1 cellular context compared by ENCODE assay signal in the genomic region with DNA sequence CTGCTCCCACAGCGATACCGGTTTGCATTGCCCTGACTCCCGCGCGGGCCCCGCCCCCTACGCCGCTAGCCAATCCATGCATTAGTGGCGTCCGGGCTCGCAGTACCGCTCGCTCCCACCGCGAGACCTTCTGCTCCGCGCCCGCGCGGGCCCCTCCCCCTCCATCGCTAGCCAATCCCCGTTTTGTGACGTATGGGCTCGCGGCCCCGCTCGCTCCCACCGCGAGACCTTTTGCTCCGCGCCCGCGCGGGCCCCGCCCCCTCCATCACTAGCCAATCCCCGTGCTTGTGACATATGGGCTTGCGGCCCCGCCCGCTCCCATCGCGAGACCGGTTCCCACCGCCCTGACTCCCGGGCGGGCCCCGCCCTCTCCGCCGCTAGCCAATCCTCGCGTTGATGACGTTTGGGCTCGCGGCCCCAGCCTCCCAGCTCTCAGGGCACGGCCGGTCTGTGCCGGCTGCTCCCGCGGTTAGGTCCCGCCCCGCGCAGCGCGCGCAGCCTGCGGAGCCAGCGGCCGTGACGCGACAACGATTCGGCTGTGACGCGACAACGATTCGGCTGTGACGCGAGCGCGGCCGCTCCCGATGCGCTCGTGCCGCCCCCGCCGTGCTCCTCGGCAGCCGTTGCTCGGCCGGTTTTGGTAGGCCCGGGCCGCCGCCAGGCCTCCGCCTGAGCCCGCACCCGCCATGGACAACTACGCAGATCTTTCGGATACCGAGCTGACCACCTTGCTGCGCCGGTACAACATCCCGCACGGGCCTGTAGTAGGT.
TF ChIP-seq lines count a peak whose summit lies in the region.

A gene (plus strand): TSS at position 497 of the 770 bp plus-strand sequence. CDS start 190 bp downstream, at position 687.

TF ChIP-seq in K562, 482 proteins besides CTCF, POLR2A, EP300 and RAD21 (continued from another document and continues in another):
- TF ChIP-seq NCOA2 (IDR thresholded peaks at IDR 0.05; ENCODE audit: partially characterized antibody in 2 of 2) = no peak
- TF ChIP-seq NFYB (IDR thresholded peaks at IDR 0.05; ENCODE audit: extremely low read depth, insufficient read length) = peak; percentile 51
- TF ChIP-seq, protein P1, sequence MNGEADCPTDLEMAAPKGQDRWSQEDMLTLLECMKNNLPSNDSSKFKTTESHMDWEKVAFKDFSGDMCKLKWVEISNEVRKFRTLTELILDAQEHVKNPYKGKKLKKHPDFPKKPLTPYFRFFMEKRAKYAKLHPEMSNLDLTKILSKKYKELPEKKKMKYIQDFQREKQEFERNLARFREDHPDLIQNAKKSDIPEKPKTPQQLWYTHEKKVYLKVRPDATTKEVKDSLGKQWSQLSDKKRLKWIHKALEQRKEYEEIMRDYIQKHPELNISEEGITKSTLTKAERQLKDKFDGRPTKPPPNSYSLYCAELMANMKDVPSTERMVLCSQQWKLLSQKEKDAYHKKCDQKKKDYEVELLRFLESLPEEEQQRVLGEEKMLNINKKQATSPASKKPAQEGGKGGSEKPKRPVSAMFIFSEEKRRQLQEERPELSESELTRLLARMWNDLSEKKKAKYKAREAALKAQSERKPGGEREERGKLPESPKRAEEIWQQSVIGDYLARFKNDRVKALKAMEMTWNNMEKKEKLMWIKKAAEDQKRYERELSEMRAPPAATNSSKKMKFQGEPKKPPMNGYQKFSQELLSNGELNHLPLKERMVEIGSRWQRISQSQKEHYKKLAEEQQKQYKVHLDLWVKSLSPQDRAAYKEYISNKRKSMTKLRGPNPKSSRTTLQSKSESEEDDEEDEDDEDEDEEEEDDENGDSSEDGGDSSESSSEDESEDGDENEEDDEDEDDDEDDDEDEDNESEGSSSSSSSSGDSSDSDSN (IDR thresholded peaks at IDR 0.05; ENCODE audit: borderline replicate concordance in 1 of 2, low read depth in 2 of 2, low read length in 2 of 2) = 0 out of 4 replicates have a peak, but pooled peaks of 1 of the 2 experiments have one; percentile 42
- TF ChIP-seq SRF (CRISPR knock-in tag; IDR thresholded peaks at IDR 0.05) = peak in 1 of 2 experiments; percentile 12; a peak in 1 of 4 replicates
- TF ChIP-seq, protein P2, sequence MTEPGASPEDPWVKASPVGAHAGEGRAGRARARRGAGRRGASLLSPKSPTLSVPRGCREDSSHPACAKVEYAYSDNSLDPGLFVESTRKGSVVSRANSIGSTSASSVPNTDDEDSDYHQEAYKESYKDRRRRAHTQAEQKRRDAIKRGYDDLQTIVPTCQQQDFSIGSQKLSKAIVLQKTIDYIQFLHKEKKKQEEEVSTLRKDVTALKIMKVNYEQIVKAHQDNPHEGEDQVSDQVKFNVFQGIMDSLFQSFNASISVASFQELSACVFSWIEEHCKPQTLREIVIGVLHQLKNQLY (CRISPR knock-in tag; conservative IDR thresholded peaks at IDR 0.05) = no peak
- TF ChIP-seq FUS (optimal IDR thresholded peaks at IDR 0.05; ENCODE audit: low read depth, low read length) = no peak
- 0 out of 4 replicates have a peak, but pooled peaks of 1 of the 2 experiments have one; percentile 36 for TF ChIP-seq SIN3A (IDR thresholded peaks at IDR 0.05; ENCODE audit: borderline replicate concordance in 2 of 2, control insufficient read depth in 1 of 2, low read depth in 2 of 2, low read length in 2 of 2)
- TF ChIP-seq BCOR (IDR thresholded peaks at IDR 0.05) = peak; percentile 51; the same call in 1 of the 2 replicates
- TF ChIP-seq NFRKB (IDR thresholded peaks at IDR 0.05; ENCODE audit: low read depth) = no peak
- no peak for TF ChIP-seq EHMT2 (IDR thresholded peaks at IDR 0.05)
- TF ChIP-seq RNF2 (IDR thresholded peaks at IDR 0.05) = peak; percentile 44; the same call in 1 of the 2 replicates
- TF ChIP-seq, protein P3, sequence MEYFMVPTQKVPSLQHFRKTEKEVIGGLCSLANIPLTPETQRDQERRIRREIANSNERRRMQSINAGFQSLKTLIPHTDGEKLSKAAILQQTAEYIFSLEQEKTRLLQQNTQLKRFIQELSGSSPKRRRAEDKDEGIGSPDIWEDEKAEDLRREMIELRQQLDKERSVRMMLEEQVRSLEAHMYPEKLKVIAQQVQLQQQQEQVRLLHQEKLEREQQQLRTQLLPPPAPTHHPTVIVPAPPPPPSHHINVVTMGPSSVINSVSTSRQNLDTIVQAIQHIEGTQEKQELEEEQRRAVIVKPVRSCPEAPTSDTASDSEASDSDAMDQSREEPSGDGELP (CRISPR knock-in tag; IDR thresholded peaks at IDR 0.05; ENCODE audit: borderline replicate concordance) = peak; percentile 73
- TF ChIP-seq ZNF263 (CRISPR knock-in tag; IDR thresholded peaks at IDR 0.05; ENCODE audit: borderline replicate concordance) = peak; percentile 56; the same call in 1 of the 2 replicates
- TF ChIP-seq, protein P4, sequence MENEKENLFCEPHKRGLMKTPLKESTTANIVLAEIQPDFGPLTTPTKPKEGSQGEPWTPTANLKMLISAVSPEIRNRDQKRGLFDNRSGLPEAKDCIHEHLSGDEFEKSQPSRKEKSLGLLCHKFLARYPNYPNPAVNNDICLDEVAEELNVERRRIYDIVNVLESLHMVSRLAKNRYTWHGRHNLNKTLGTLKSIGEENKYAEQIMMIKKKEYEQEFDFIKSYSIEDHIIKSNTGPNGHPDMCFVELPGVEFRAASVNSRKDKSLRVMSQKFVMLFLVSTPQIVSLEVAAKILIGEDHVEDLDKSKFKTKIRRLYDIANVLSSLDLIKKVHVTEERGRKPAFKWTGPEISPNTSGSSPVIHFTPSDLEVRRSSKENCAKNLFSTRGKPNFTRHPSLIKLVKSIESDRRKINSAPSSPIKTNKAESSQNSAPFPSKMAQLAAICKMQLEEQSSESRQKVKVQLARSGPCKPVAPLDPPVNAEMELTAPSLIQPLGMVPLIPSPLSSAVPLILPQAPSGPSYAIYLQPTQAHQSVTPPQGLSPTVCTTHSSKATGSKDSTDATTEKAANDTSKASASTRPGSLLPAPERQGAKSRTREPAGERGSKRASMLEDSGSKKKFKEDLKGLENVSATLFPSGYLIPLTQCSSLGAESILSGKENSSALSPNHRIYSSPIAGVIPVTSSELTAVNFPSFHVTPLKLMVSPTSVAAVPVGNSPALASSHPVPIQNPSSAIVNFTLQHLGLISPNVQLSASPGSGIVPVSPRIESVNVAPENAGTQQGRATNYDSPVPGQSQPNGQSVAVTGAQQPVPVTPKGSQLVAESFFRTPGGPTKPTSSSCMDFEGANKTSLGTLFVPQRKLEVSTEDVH (IDR thresholded peaks at IDR 0.05; ENCODE audit: low read depth, partially characterized antibody) = peak; percentile 42
- no peak for TF ChIP-seq ZNF778 (CRISPR knock-in tag; IDR thresholded peaks at IDR 0.05)
- TF ChIP-seq HDAC1 (IDR thresholded peaks at IDR 0.05) = 0 out of 4 replicates have a peak, but pooled peaks of 1 of the 2 experiments have one; percentile 19
- TF ChIP-seq, protein P5, sequence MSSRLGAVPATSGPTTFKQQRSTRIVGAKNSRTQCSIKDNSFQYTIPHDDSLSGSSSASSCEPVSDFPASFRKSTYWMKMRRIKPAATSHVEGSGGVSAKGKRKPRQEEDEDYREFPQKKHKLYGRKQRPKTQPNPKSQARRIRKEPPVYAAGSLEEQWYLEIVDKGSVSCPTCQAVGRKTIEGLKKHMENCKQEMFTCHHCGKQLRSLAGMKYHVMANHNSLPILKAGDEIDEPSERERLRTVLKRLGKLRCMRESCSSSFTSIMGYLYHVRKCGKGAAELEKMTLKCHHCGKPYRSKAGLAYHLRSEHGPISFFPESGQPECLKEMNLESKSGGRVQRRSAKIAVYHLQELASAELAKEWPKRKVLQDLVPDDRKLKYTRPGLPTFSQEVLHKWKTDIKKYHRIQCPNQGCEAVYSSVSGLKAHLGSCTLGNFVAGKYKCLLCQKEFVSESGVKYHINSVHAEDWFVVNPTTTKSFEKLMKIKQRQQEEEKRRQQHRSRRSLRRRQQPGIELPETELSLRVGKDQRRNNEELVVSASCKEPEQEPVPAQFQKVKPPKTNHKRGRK (tag; IDR thresholded peaks at IDR 0.05) = no peak
- TF ChIP-seq BRD4 (IDR thresholded peaks at IDR 0.05) = peak; percentile 86; the same call in 1 of the 2 replicates
- TF ChIP-seq, protein P6, sequence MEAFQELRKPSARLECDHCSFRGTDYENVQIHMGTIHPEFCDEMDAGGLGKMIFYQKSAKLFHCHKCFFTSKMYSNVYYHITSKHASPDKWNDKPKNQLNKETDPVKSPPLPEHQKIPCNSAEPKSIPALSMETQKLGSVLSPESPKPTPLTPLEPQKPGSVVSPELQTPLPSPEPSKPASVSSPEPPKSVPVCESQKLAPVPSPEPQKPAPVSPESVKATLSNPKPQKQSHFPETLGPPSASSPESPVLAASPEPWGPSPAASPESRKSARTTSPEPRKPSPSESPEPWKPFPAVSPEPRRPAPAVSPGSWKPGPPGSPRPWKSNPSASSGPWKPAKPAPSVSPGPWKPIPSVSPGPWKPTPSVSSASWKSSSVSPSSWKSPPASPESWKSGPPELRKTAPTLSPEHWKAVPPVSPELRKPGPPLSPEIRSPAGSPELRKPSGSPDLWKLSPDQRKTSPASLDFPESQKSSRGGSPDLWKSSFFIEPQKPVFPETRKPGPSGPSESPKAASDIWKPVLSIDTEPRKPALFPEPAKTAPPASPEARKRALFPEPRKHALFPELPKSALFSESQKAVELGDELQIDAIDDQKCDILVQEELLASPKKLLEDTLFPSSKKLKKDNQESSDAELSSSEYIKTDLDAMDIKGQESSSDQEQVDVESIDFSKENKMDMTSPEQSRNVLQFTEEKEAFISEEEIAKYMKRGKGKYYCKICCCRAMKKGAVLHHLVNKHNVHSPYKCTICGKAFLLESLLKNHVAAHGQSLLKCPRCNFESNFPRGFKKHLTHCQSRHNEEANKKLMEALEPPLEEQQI (IDR thresholded peaks at IDR 0.05) = no peak
- TF ChIP-seq CHD2 (IDR thresholded peaks at IDR 0.05; ENCODE audit: low read depth, low read length) = peak; percentile 97
- no peak for TF ChIP-seq ELF4 (CRISPR knock-in tag; IDR thresholded peaks at IDR 0.05)
- TF ChIP-seq, protein P7, sequence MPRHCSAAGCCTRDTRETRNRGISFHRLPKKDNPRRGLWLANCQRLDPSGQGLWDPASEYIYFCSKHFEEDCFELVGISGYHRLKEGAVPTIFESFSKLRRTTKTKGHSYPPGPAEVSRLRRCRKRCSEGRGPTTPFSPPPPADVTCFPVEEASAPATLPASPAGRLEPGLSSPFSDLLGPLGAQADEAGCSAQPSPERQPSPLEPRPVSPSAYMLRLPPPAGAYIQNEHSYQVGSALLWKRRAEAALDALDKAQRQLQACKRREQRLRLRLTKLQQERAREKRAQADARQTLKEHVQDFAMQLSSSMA (CRISPR knock-in tag; IDR thresholded peaks at IDR 0.05) = no peak
- TF ChIP-seq FOS (IDR thresholded peaks at IDR 0.05; ENCODE audit: extremely low read depth, insufficient read length) = peak; percentile 23
- TF ChIP-seq NCOA1 (IDR thresholded peaks at IDR 0.05; ENCODE audit: low read depth) = peak; percentile 90; the same call in 1 of the 2 replicates
- peak; percentile 23 for TF ChIP-seq RBBP5 (IDR thresholded peaks at IDR 0.05; ENCODE audit: borderline replicate concordance, insufficient read depth, low read length, poor library complexity, severe bottlenecking)
- TF ChIP-seq SP1 (CRISPR knock-in tag; IDR thresholded peaks at IDR 0.05) = peak; percentile 92
- TF ChIP-seq TRIM24 (IDR thresholded peaks at IDR 0.05) = peak in 1 of 2 experiments; percentile 62; a peak in 1 of 4 replicates
- TF ChIP-seq, protein P8, sequence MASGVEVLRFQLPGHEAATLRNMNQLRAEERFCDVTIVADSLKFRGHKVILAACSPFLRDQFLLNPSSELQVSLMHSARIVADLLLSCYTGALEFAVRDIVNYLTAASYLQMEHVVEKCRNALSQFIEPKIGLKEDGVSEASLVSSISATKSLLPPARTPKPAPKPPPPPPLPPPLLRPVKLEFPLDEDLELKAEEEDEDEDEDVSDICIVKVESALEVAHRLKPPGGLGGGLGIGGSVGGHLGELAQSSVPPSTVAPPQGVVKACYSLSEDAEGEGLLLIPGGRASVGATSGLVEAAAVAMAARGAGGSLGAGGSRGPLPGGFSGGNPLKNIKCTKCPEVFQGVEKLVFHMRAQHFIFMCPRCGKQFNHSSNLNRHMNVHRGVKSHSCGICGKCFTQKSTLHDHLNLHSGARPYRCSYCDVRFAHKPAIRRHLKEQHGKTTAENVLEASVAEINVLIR (CRISPR knock-in tag; IDR thresholded peaks at IDR 0.05) = peak; percentile 86
- TF ChIP-seq HNRNPK (IDR thresholded peaks at IDR 0.05; ENCODE audit: low read depth, low read length, poor library complexity, severe bottlenecking) = no peak
